Comparison of ENCODE assay signal across 30 cellular contexts in the genomic region with DNA sequence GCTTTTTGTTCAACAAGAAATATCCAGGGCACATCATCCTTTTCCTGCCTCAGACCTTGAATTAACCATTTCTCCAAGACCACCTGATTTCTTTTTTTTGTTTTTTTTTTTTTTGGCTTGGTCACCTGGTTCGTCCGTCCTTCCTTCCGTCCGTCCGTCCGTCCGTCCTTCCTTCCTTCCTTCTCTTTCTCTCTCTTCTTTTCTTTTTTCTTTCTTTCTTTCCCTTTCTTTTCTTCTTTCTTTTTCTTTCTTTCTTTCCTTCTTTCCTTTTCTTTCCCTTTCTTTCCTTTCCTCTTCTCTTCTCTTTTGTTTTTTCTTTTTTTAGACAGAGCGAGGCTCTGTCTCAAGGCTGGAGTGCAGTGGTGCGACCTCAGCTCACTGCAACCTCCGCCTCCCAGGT.
"Had no signal": no experiment of that assay in that cellular context is flagged by ENCODE, and none has a peak within 500 bp of the region (broad histone marks: within the 10 kb centered on the region; RNA-seq: fewer than 3 reads in every experiment).

No MANE protein-coding gene starts in this region.

- H3K27me3 ChIP-seq: ascending aorta, cardiac muscle cell had no signal

- H3K27ac Mint-ChIP-seq: activated CD4-positive, alpha-beta memory T cell treated with anti-CD3 and anti-CD28 coated beads for 36 hours; activated CD4-positive, alpha-beta T cell treated with anti-CD3 and anti-CD28 coated beads, Interleukin-2, amount 10 ng/mL, durations not matched to agents 24 days and 14 days; activated naive CD4-positive, alpha-beta T cell treated with anti-CD3 and anti-CD28 coated beads for 36 hours; activated naive CD8-positive, alpha-beta T cell treated with anti-CD3 and anti-CD28 coated beads, Interleukin-2, amount 10 ng/mL, durations not matched to agents 7 days and 5 days; activated T-cell treated with anti-CD3 and anti-CD28 coated beads, Interleukin-2, amount 50 U/mL, for 72 hours; activated T-helper 2 cell treated with anti-CD3 and anti-CD28 coated beads, Interferon-gamma antibody, Interleukin-2, Interleukin-4, amounts not matched to agents 10 μg/mL and 5 μg/mL and 100 μg/mL, durations not matched to agents 14 hours and 24 hours and 36 hours had no signal

- H3K4me3 Mint-ChIP-seq: activated CD4-positive, alpha-beta memory T cell treated with anti-CD3 and anti-CD28 coated beads for 36 hours; activated CD4-positive, alpha-beta T cell treated with anti-CD3 and anti-CD28 coated beads, Interleukin-2, amount 10 ng/mL, durations not matched to agents 24 days and 14 days; activated naive CD4-positive, alpha-beta T cell treated with anti-CD3 and anti-CD28 coated beads for 36 hours; activated naive CD8-positive, alpha-beta T cell treated with anti-CD3 and anti-CD28 coated beads, Interleukin-2, amount 10 ng/mL, durations not matched to agents 7 days and 5 days; activated T-cell treated with anti-CD3 and anti-CD28 coated beads, Interleukin-2, amount 50 U/mL, for 72 hours had no signal

- H3K27ac ChIP-seq: ascending aorta, cardiac muscle cell, KMS-11, PC-9, RWPE1 had no signal

- ATAC-seq: activated T-cell treated with anti-CD3 and anti-CD28 coated beads, Interleukin-2, amount 50 U/mL, for 72 hours; Right ventricle myocardium inferior; SK-N-SH treated with all-trans-retinoic acid at 6 μM for 48 hours had no signal

- H3K9ac ChIP-seq: KMS-11 had no signal

- H3K4me2 ChIP-seq: KMS-11, PC-9 had no signal

- H3K4me1 ChIP-seq: ascending aorta had no signal

- H3K27me3 Mint-ChIP-seq: activated CD4-positive, alpha-beta memory T cell treated with anti-CD3 and anti-CD28 coated beads for 36 hours; activated CD4-positive, alpha-beta T cell treated with anti-CD3 and anti-CD28 coated beads, Interleukin-2, amount 10 ng/mL, durations not matched to agents 24 days and 14 days had no signal

- H3K9me3 Mint-ChIP-seq: activated CD4-positive, alpha-beta memory T cell treated with anti-CD3 and anti-CD28 coated beads for 36 hours; activated CD4-positive, alpha-beta T cell treated with anti-CD3 and anti-CD28 coated beads, Interleukin-2, amount 10 ng/mL, durations not matched to agents 24 days and 14 days; activated naive CD8-positive, alpha-beta T cell treated with anti-CD3 and anti-CD28 coated beads, Interleukin-2, amount 10 ng/mL, durations not matched to agents 7 days and 5 days; activated T-cell treated with anti-CD3 and anti-CD28 coated beads, Interleukin-2, amount 50 U/mL, for 72 hours; activated T-helper 2 cell treated with anti-CD3 and anti-CD28 coated beads, Interferon-gamma antibody, Interleukin-2, Interleukin-4, amounts not matched to agents 10 μg/mL and 5 μg/mL and 100 μg/mL, durations not matched to agents 14 hours and 24 hours and 36 hours had no signal

- FAIRE-seq: RCC 7860 had no signal

- H3K4me3 ChIP-seq: ascending aorta, cardiac muscle cell, PC-9 had no signal

- H2AFZ ChIP-seq: PC-9 had no signal

- H3K9me3 ChIP-seq: ascending aorta had no signal

- H3K36me3 ChIP-seq: ascending aorta, cardiac muscle cell had no signal

- DNase-seq: activated CD4-positive, alpha-beta memory T cell treated with anti-CD3 and anti-CD28 coated beads for 36 hours; activated CD4-positive, alpha-beta T cell treated with anti-CD3 and anti-CD28 coated beads, Interleukin-2, amount 10 ng/mL, durations not matched to agents 24 days and 14 days; activated gamma-delta T cell; activated naive CD4-positive, alpha-beta T cell treated with anti-CD3 and anti-CD28 coated beads for 36 hours; activated naive CD8-positive, alpha-beta T cell treated with anti-CD3 and anti-CD28 coated beads, Interleukin-2, amount 10 ng/mL, durations not matched to agents 7 days and 5 days; activated T-cell treated with anti-CD3 and anti-CD28 coated beads, Interleukin-2, amount 50 U/mL, for 1 hour; activated T-cell treated with anti-CD3 and anti-CD28 coated beads, Interleukin-2, amount 50 U/mL, for 72 hours; amygdala; NCI-H1092 treated with DMSO at 0.1 percent for 48 hours; NCI-H1417; NCI-H146; NCI-H187; NCI-H2029 treated with DMSO at 0.1 percent for 48 hours; NCI-H2107; NCI-H2171; NCI-H510A; NCI-H526; NCI-H748 treated with DMSO at 0.1 percent for 48 hours; PC-9; SIG-M5; T-helper 1 cell; T1000 had no signal
